ENCODE assay signal across 22 cellular contexts in the genomic region with DNA sequence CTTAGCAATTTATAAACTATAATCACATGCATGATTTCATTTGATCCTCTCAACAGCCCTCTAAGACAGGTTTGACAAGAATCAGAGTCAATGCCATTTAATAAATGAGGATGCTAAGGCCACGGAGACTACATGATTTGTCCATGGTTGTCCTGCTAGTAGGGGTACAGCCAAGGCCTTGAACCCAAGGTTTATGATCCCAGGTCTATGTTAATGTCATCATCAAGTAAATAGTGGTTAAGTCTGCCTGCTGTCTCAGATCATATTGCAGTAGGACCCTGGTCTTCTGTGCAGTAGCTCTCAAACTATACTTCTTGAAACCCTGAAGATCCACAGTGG. TPM values are rescaled to one million over a fixed set of nuclear protein-coding genes. Genes with fewer than 3 reads are reported as not detected.
DNase-seq lines count a peak whose midpoint lies in the region; ATAC-seq, FAIRE-seq and TF ChIP-seq lines count a peak whose summit lies in the region.
"Had no signal": no experiment of that assay in that cellular context is flagged by ENCODE, and none has a peak within 500 bp of the region (broad histone marks: within the 10 kb centered on the region; RNA-seq: fewer than 3 reads in every experiment).

No MANE protein-coding gene starts in this region.

- no peaks in the 10 kb centered on the region for H3K9me3 Mint-ChIP-seq in CD4-positive, alpha-beta T cell
- no peaks in the 10 kb centered on the region for H3K9me3 Mint-ChIP-seq in activated T-helper 1 cell treated with anti-CD3 and anti-CD28 coated beads, Interleukin-12 subunit alpha, Interleukin-12 subunit beta, Interleukin-2, Interleukin-4 antibody, amounts not matched to agents 30 ng/mL and 10 ng/mL and 1 ng/mL, durations not matched to agents 14 hours and 24 hours and 36 hours
- H3K9me3 Mint-ChIP-seq in naive thymus-derived CD4-positive, alpha-beta T cell: peaks cover 0 to 5% (median 0%) of the 10 kb centered on the region in 11 donors
- peaks cover 4% of the 10 kb centered on the region for H3K9me3 Mint-ChIP-seq in activated naive CD4-positive, alpha-beta T cell treated with anti-CD3 and anti-CD28 coated beads for 36 hours
- H3K9me3 Mint-ChIP-seq: activated T-cell treated with anti-CD3 and anti-CD28 coated beads, Interleukin-2, amount 50 U/mL, for 4 hours had no signal

- H3K4me2 ChIP-seq in A549: peak overlapping the region; percentile 88

- peaks cover 42% of the 10 kb centered on the region for H3K4me1 Mint-ChIP-seq in CD4-positive, alpha-beta T cell (ENCODE audit: low read depth)
- peaks cover 52% of the 10 kb centered on the region for H3K4me1 Mint-ChIP-seq in activated T-helper 1 cell treated with anti-CD3 and anti-CD28 coated beads, Interleukin-12 subunit alpha, Interleukin-12 subunit beta, Interleukin-2, Interleukin-4 antibody, amounts not matched to agents 30 ng/mL and 10 ng/mL and 1 ng/mL, durations not matched to agents 14 hours and 24 hours and 36 hours (ENCODE audit: low read depth)
- H3K4me1 Mint-ChIP-seq in naive thymus-derived CD4-positive, alpha-beta T cell: peaks cover 22 to 53% (median 46%) of the 10 kb centered on the region in 7 donors
- H3K4me1 Mint-ChIP-seq in activated naive CD4-positive, alpha-beta T cell treated with anti-CD3 and anti-CD28 coated beads for 36 hours (ENCODE audit: low read depth): peaks cover 44% of the 10 kb centered on the region

- intact Hi-C loops in CD4-positive, alpha-beta T cell (cut with DNase I, micrococcal nuclease): no loop called here
- intact Hi-C loops in activated T-helper 1 cell treated with anti-CD3 and anti-CD28 coated beads, Interleukin-12 subunit alpha, Interleukin-12 subunit beta, Interleukin-2, Interleukin-4 antibody, amounts not matched to agents 30 ng/mL and 10 ng/mL and 1 ng/mL, durations not matched to agents 14 hours and 24 hours and 36 hours (cut with micrococcal nuclease): loop anchor here (1.0 to 5.0 kb wide), 5 partner anchors 26 to 1209 kb away; a partner anchor contains a TSS
- intact Hi-C loops in naive thymus-derived CD4-positive, alpha-beta T cell (cut with micrococcal nuclease): loop anchor here in 1 of 2 donors (1.0 to 10.0 kb wide), 2 partner anchors 26 to 976 kb away; a partner anchor contains a TSS
- intact Hi-C loops in activated naive CD4-positive, alpha-beta T cell treated with anti-CD3 and anti-CD28 coated beads for 36 hours (cut with micrococcal nuclease): loop anchor here (1.0 to 10.0 kb wide), 2 partner anchors 200 to 234 kb away; a partner anchor contains a TSS

- POLR2A ChIA-PET in A549 (lab: Yijun Ruan, JAX): interaction anchor here (0.6 to 1.2 kb wide), 3 partner anchors 33 to 164 kb away, joined by 3 to 4 read pairs (median 3); a partner anchor contains a TSS
- POLR2A ChIA-PET in CD4-positive, alpha-beta T cell (lab: Charles Lee): interaction anchor here (1.1 to 1.2 kb wide), 2 partner anchors 14 to 19 kb away, joined by 3 read pairs; no protein-coding TSS in a partner anchor
- POLR2A ChIA-PET in naive thymus-derived CD4-positive, alpha-beta T cell (lab: Charles Lee): no interaction called here

- H3K4me3 Mint-ChIP-seq in CD4-positive, alpha-beta T cell: no peak overlapping the region
- H3K4me3 Mint-ChIP-seq in activated T-helper 1 cell treated with anti-CD3 and anti-CD28 coated beads, Interleukin-12 subunit alpha, Interleukin-12 subunit beta, Interleukin-2, Interleukin-4 antibody, amounts not matched to agents 30 ng/mL and 10 ng/mL and 1 ng/mL, durations not matched to agents 14 hours and 24 hours and 36 hours: no peak overlapping the region
- no peak overlapping the region for H3K4me3 Mint-ChIP-seq in naive thymus-derived CD4-positive, alpha-beta T cell
- no peak overlapping the region for H3K4me3 Mint-ChIP-seq in activated naive CD4-positive, alpha-beta T cell treated with anti-CD3 and anti-CD28 coated beads for 36 hours
- H3K4me3 Mint-ChIP-seq: activated T-cell treated with anti-CD3 and anti-CD28 coated beads, Interleukin-2, amount 50 U/mL, for 4 hours had no signal

- no peaks in the 10 kb centered on the region for H3K27me3 ChIP-seq in CD4-positive, alpha-beta T cell (ENCODE audit: control insufficient read depth, insufficient read depth, low read length)
- H3K27me3 ChIP-seq in naive thymus-derived CD4-positive, alpha-beta T cell (ENCODE audit: control insufficient read depth in 2 of 2, insufficient read depth in 2 of 2, low read length in 2 of 2): no peaks in the 10 kb centered on the region
- no peaks in the 10 kb centered on the region for H3K27me3 ChIP-seq in WERI-Rb-1 (ENCODE audit: insufficient read depth, low read depth, severe bottlenecking)
- H3K27me3 ChIP-seq: BE2C had no signal

- H3K36me3 ChIP-seq in naive thymus-derived CD4-positive, alpha-beta T cell (ENCODE audit: control insufficient read depth in 2 of 3, insufficient read depth in 3 of 3, low read length in 3 of 3): no peaks in the 10 kb centered on the region
- H3K36me3 ChIP-seq in WERI-Rb-1: no peaks in the 10 kb centered on the region
- H3K36me3 ChIP-seq: BE2C, lower lobe of right lung had no signal

- no peak for TF ChIP-seq POLR2A in A549 (IDR thresholded peaks at IDR 0.05; ENCODE audit: low read length)

- 13% methylated on average over 1 of the region's 1 CpG for WGBS in A549 (ENCODE audit: missing lambda C conversion rate)

- DNase-seq in A549 (ENCODE audit: low read depth in 1 of 2, low spot score in 1 of 2) (peak in 1 of 2 experiments; percentile 43), WERI-Rb-1 (no peak)
- no peak for DNase-seq in CD4-positive, alpha-beta T cell
- DNase-seq in activated T-helper 1 cell treated with anti-CD3 and anti-CD28 coated beads, Interleukin-12 subunit alpha, Interleukin-12 subunit beta, Interleukin-2, Interleukin-4 antibody, amounts not matched to agents 30 ng/mL and 10 ng/mL and 1 ng/mL, durations not matched to agents 14 hours and 24 hours and 36 hours (ENCODE audit: low spot score): no peak
- DNase-seq in naive thymus-derived CD4-positive, alpha-beta T cell: no peak
- no peak for DNase-seq in activated naive CD4-positive, alpha-beta T cell treated with anti-CD3 and anti-CD28 coated beads for 36 hours
- DNase-seq: activated CD4-positive, alpha-beta T cell treated with anti-CD3 and anti-CD28 coated beads, Interleukin-2, amount 50 U/mL, for 48 hours; activated T-cell treated with anti-CD3 and anti-CD28 coated beads, Interleukin-2, amount 50 U/mL, for 4 hours; BE2C; head of caudate nucleus; lower lobe of right lung; NCI-H1105 treated with DMSO at 0.1 percent for 48 hours; NCI-H345; NK-92 treated with Interleukin-12 subunit alpha and Interleukin-12 subunit beta, amount 100 ng/mL, for 24 hours; RPMI8226; stimulated activated CD4-positive, alpha-beta T cell treated with anti-CD3 and anti-CD28 coated beads, Interleukin-2, amount 100 ng/mL, for 48 hours had no signal

- H3K36me3 Mint-ChIP-seq in CD4-positive, alpha-beta T cell (ENCODE audit: low read depth): no peaks in the 10 kb centered on the region
- peaks cover 3% of the 10 kb centered on the region for H3K36me3 Mint-ChIP-seq in activated T-helper 1 cell treated with anti-CD3 and anti-CD28 coated beads, Interleukin-12 subunit alpha, Interleukin-12 subunit beta, Interleukin-2, Interleukin-4 antibody, amounts not matched to agents 30 ng/mL and 10 ng/mL and 1 ng/mL, durations not matched to agents 14 hours and 24 hours and 36 hours (ENCODE audit: low read depth)
- H3K36me3 Mint-ChIP-seq in naive thymus-derived CD4-positive, alpha-beta T cell: peaks cover 0 to 16% (median 0%) of the 10 kb centered on the region in 5 donors
- no peaks in the 10 kb centered on the region for H3K36me3 Mint-ChIP-seq in activated naive CD4-positive, alpha-beta T cell treated with anti-CD3 and anti-CD28 coated beads for 36 hours (ENCODE audit: low read depth)

- peak overlapping the region; percentile 59 to 76; a peak in 5 of 6 replicates for H3K27ac ChIP-seq in A549
- no peak overlapping the region for H3K27ac ChIP-seq in CD4-positive, alpha-beta T cell (ENCODE audit: low read depth, low read length)
- no peak overlapping the region for H3K27ac ChIP-seq in naive thymus-derived CD4-positive, alpha-beta T cell (ENCODE audit: low read depth, low read length)
- no peak overlapping the region for H3K27ac ChIP-seq in WERI-Rb-1
- H3K27ac ChIP-seq: lower lobe of right lung, parathyroid adenoma had no signal

- peaks cover 56% of the 10 kb centered on the region for H3K4me1 ChIP-seq in A549
- peaks cover 35 to 36% of the 10 kb centered on the region in 2 donors for H3K4me1 ChIP-seq in naive thymus-derived CD4-positive, alpha-beta T cell (ENCODE audit: control insufficient read depth in 2 of 2, insufficient read depth in 2 of 2, low read length in 2 of 2)

- H3K4me3 ChIP-seq in A549: no peak overlapping the region
- no peak overlapping the region for H3K4me3 ChIP-seq in naive thymus-derived CD4-positive, alpha-beta T cell (ENCODE audit: low read length)
- no peak overlapping the region for H3K4me3 ChIP-seq in WERI-Rb-1 (ENCODE audit: low read depth, low read length)
- H3K4me3 ChIP-seq: lower lobe of right lung had no signal

- no peak for TF ChIP-seq CTCF in A549 (IDR thresholded peaks at IDR 0.05)
- no peak for TF ChIP-seq CTCF in CD4-positive, alpha-beta T cell (IDR thresholded peaks at IDR 0.05)
- no peak for TF ChIP-seq CTCF in WERI-Rb-1 (IDR thresholded peaks at IDR 0.05; ENCODE audit: low read depth, low read length)

- CTCF ChIA-PET in A549 (lab: Yijun Ruan, JAX): interaction anchor here (0.6 to 5.2 kb wide), 7 partner anchors 14 to 1434 kb away, joined by 3 to 35 read pairs (median 11); a partner anchor contains a TSS
- CTCF ChIA-PET in CD4-positive, alpha-beta T cell (lab: Charles Lee): interaction anchor here (2.2 to 2.3 kb wide), 2 partner anchors 19 to 26 kb away, joined by 7 to 9 read pairs; a partner anchor contains a TSS
- CTCF ChIA-PET in naive thymus-derived CD4-positive, alpha-beta T cell (lab: Charles Lee): interaction anchor here (1.6 kb wide), 1 partner anchor 133 kb away, joined by 4 read pairs; no protein-coding TSS in a partner anchor
- CTCF ChIA-PET in activated naive CD4-positive, alpha-beta T cell treated with anti-CD3 and anti-CD28 coated beads for 36 hours (lab: Charles Lee): interaction anchor here (0.8 to 1.6 kb wide), 3 partner anchors 26 to 241 kb away, joined by 3 to 5 read pairs (median 3); a partner anchor contains a TSS

- H3K27ac Mint-ChIP-seq in CD4-positive, alpha-beta T cell: peak overlapping the region; percentile 5
- H3K27ac Mint-ChIP-seq in activated T-helper 1 cell treated with anti-CD3 and anti-CD28 coated beads, Interleukin-12 subunit alpha, Interleukin-12 subunit beta, Interleukin-2, Interleukin-4 antibody, amounts not matched to agents 30 ng/mL and 10 ng/mL and 1 ng/mL, durations not matched to agents 14 hours and 24 hours and 36 hours: peak overlapping the region; percentile 32
- peak overlapping the region in 6 of 9 donors; percentile 56 to 100 (median 67) for H3K27ac Mint-ChIP-seq in naive thymus-derived CD4-positive, alpha-beta T cell
- no peak overlapping the region for H3K27ac Mint-ChIP-seq in activated naive CD4-positive, alpha-beta T cell treated with anti-CD3 and anti-CD28 coated beads for 36 hours

- no peak for TF ChIP-seq EP300 in A549 (IDR thresholded peaks at IDR 0.05)

- no peak for FAIRE-seq in A549 (lab: Jason Lieb, UNC)
- FAIRE-seq: G401.6 had no signal

- peak; percentile 10 to 22; a peak in 4 of 6 replicates for ATAC-seq in A549
- ATAC-seq in CD4-positive, alpha-beta T cell (ENCODE audit: poor library complexity): no peak
- ATAC-seq in naive thymus-derived CD4-positive, alpha-beta T cell: no peak
- ATAC-seq in HG03139 (IDR thresholded peaks at IDR 0.05; ENCODE audit: unreplicated experiment): no peak

- H3K9me3 ChIP-seq in A549 (no peaks in the 10 kb centered on the region), WERI-Rb-1 (ENCODE audit: severe bottlenecking) (no peaks in the 10 kb centered on the region)
- H3K9me3 ChIP-seq in CD4-positive, alpha-beta T cell (ENCODE audit: control insufficient read depth, low read length): no peaks in the 10 kb centered on the region
- H3K9me3 ChIP-seq in naive thymus-derived CD4-positive, alpha-beta T cell (ENCODE audit: control insufficient read depth in 2 of 3, low read length in 3 of 3): no peaks in the 10 kb centered on the region
- H3K9me3 ChIP-seq: BE2C, lower lobe of right lung had no signal

- H3K27me3 Mint-ChIP-seq in CD4-positive, alpha-beta T cell: no peaks in the 10 kb centered on the region
- no peaks in the 10 kb centered on the region for H3K27me3 Mint-ChIP-seq in activated T-helper 1 cell treated with anti-CD3 and anti-CD28 coated beads, Interleukin-12 subunit alpha, Interleukin-12 subunit beta, Interleukin-2, Interleukin-4 antibody, amounts not matched to agents 30 ng/mL and 10 ng/mL and 1 ng/mL, durations not matched to agents 14 hours and 24 hours and 36 hours (ENCODE audit: insufficient read depth)
- no peaks in the 10 kb centered on the region for H3K27me3 Mint-ChIP-seq in naive thymus-derived CD4-positive, alpha-beta T cell
- no peaks in the 10 kb centered on the region for H3K27me3 Mint-ChIP-seq in activated naive CD4-positive, alpha-beta T cell treated with anti-CD3 and anti-CD28 coated beads for 36 hours (ENCODE audit: low read depth)

- no peak for TF ChIP-seq RAD21 in A549 (conservative IDR thresholded peaks at IDR 0.05 in 1 of 2, IDR thresholded peaks at IDR 0.05 in 1 of 2)

RNA-seq across cellular contexts. Expression of a gene that starts 17.7 kb away (rescaled TPM):
- polyA plus RNA-seq in A549 (2011; rRNA removed) (34.2 and 41.6 TPM in 2 replicates), A549 (2017; fragmentation: RNase III; extraction: RNeasy Plus Mini Kit Qiagen cat#74134 plus additional on column Dnase treatment) (10.8 to 15.5 TPM (median 11.6 TPM) in 3 replicates)
- 4.1 and 4.6 TPM in 2 replicates for polyA plus RNA-seq in A549 (2012; cell fraction: cytosol; rRNA removed)
- 5.4 and 13.3 TPM in 2 replicates for polyA plus RNA-seq in A549 (2012; cell fraction: nucleus; rRNA removed)
- polyA minus RNA-seq in A549 (2011; rRNA and poly(A)+ RNA removed): 15.1 and 16.5 TPM in 2 replicates
- 10 to 100 TPM; 35.4 to 36.7 TPM for total RNA-seq in CD4-positive, alpha-beta T cell
- 37.1 and 38.7 TPM in 2 replicates for total RNA-seq in activated T-helper 1 cell treated with anti-CD3 and anti-CD28 coated beads, Interleukin-12 subunit alpha, Interleukin-12 subunit beta, Interleukin-2, Interleukin-4 antibody, amounts not matched to agents 30 ng/mL and 10 ng/mL and 1 ng/mL, durations not matched to agents 14 hours and 24 hours and 36 hours
- total RNA-seq in naive thymus-derived CD4-positive, alpha-beta T cell: 10 to 100 TPM; 24.8 to 62.9 (median 27.5) TPM
- polyA plus RNA-seq in naive thymus-derived CD4-positive, alpha-beta T cell: 10 to 100 TPM; 12.0 to 33.3 TPM
- total RNA-seq in activated naive CD4-positive, alpha-beta T cell treated with anti-CD3 and anti-CD28 coated beads for 36 hours: 10 to 100 TPM; 13.8 to 13.9 TPM

RNA-seq across cellular contexts. Expression of a gene that starts 26.6 kb away (rescaled TPM):
- polyA plus RNA-seq in A549 (2011; rRNA removed): not detected in 2 replicates
- polyA plus RNA-seq in A549 (2012; cell fraction: cytosol; rRNA removed): not detected in 2 replicates
- not detected in 2 replicates for polyA plus RNA-seq in A549 (2012; cell fraction: nucleus; rRNA removed)
- not detected in 3 replicates for polyA plus RNA-seq in A549 (2017; fragmentation: RNase III; extraction: RNeasy Plus Mini Kit Qiagen cat#74134 plus additional on column Dnase treatment)
- not detected in 2 replicates for polyA minus RNA-seq in A549 (2011; rRNA and poly(A)+ RNA removed)
- total RNA-seq in CD4-positive, alpha-beta T cell: not detected
- not detected in 2 replicates for total RNA-seq in activated T-helper 1 cell treated with anti-CD3 and anti-CD28 coated beads, Interleukin-12 subunit alpha, Interleukin-12 subunit beta, Interleukin-2, Interleukin-4 antibody, amounts not matched to agents 30 ng/mL and 10 ng/mL and 1 ng/mL, durations not matched to agents 14 hours and 24 hours and 36 hours
- total RNA-seq in naive thymus-derived CD4-positive, alpha-beta T cell: not detected
- polyA plus RNA-seq in naive thymus-derived CD4-positive, alpha-beta T cell: not detected
- total RNA-seq in activated naive CD4-positive, alpha-beta T cell treated with anti-CD3 and anti-CD28 coated beads for 36 hours: not detected
- total RNA-seq: activated T-cell treated with anti-CD3 and anti-CD28 coated beads, Interleukin-2, amount 50 U/mL, for 4 hours; cardiac septum; lower lobe of right lung; myocyte; skeletal muscle tissue had no signal

Comparison
In these comparisons a context has a peak if more than half of its experiments do, and no peak if none do; other contexts are left out.
1. ATAC-seq: peak in A549 (2 of 2); none in CD4-positive, alpha-beta T cell (single experiment), naive thymus-derived CD4-positive, alpha-beta T cell (single experiment) and HG03139 (single experiment).
2. H3K27ac ChIP-seq: peak in A549 (2 of 2); none in CD4-positive, alpha-beta T cell (single experiment), naive thymus-derived CD4-positive, alpha-beta T cell (single experiment) and WERI-Rb-1 (single experiment).
3. intact Hi-C loops: an anchor here in activated T-helper 1 cell treated with anti-CD3 and anti-CD28 coated beads, Interleukin-12 subunit alpha, Interleukin-12 subunit beta, Interleukin-2, Interleukin-4 antibody, amounts not matched to agents 30 ng/mL and 10 ng/mL and 1 ng/mL, durations not matched to agents 14 hours and 24 hours and 36 hours (1.0 to 5.0 kb wide) and activated naive CD4-positive, alpha-beta T cell treated with anti-CD3 and anti-CD28 coated beads for 36 hours (1.0 to 10.0 kb wide); none called in CD4-positive, alpha-beta T cell.